9 cellular contexts compared by ENCODE assay signal in genomic region chr4:131644619-131645018, GRCh38.
A peak's percentile ranks its signal among the peaks of the same experiment; 100 is the strongest.
DNase-seq lines count a peak whose midpoint lies in the region; ATAC-seq and TF ChIP-seq lines count a peak whose summit lies in the region.
"Had no signal": no experiment of that assay in that cellular context is flagged by ENCODE, and none has a peak within 500 bp of the region (broad histone marks: within the 10 kb centered on the region; RNA-seq: fewer than 3 reads in every experiment).

No MANE protein-coding gene starts in this region.

- H2AFZ ChIP-seq in HCT116 (ENCODE audit: low read depth, low read length, poor library complexity, severe bottlenecking) (peak overlapping the region; percentile 24), SK-N-SH (ENCODE audit: low read depth) (no peak overlapping the region)

- CTCF ChIA-PET in HCT116 (lab: Charles Lee) (interaction anchor here (1.0 to 2.1 kb wide), 2 partner anchors 548 to 552 kb away, joined by 5 to 9 read pairs; no protein-coding TSS in a partner anchor), SK-N-SH (lab: Yijun Ruan, JAX) (no interaction called here)

- intact Hi-C loops in HCT116 (cut with micrococcal nuclease) = loop anchor here (5.0 kb wide), 1 partner anchor 547 kb away; no protein-coding TSS in a partner anchor

- H3K36me3 ChIP-seq in HCT116 (ENCODE audit: control insufficient read depth in 1 of 2, insufficient read depth in 2 of 2, low read length in 2 of 2) = no peaks in the 10 kb centered on the region
- H3K36me3 ChIP-seq in SK-N-SH (replicated peaks in 1 of 2; ENCODE audit: control insufficient read depth in 1 of 2, insufficient read depth in 2 of 2, low read length in 1 of 2) = no peaks in the 10 kb centered on the region

- TF ChIP-seq CTCF in HCT116 (IDR thresholded peaks at IDR 0.05 in 2 of 3, conservative IDR thresholded peaks at IDR 0.05 in 1 of 3; ENCODE audit: borderline replicate concordance in 1 of 3, insufficient read depth in 1 of 3, low read depth in 2 of 3, low read length in 2 of 3) = peak; percentile 32 to 64 (median 59); a peak in 5 of 6 replicates
- peak; percentile 74 for TF ChIP-seq CTCF in SK-N-SH (IDR thresholded peaks at IDR 0.05)
- no peak for TF ChIP-seq CTCF in glutamatergic neuron (IDR thresholded peaks at IDR 0.05; ENCODE audit: partially characterized antibody, unreplicated experiment)

- H3K4me3 ChIP-seq in HCT116 (replicated peaks in 1 of 2; ENCODE audit: low read depth in 1 of 2, low read length in 2 of 2) (no peak overlapping the region), SK-N-SH (ENCODE audit: low read depth in 2 of 2, low read length in 1 of 2) (no peak overlapping the region; a peak in 1 of 4 replicates)

- DNase-seq in ACHN = peak; percentile 38
- DNase-seq in HCT116 (ENCODE audit: low read depth, low spot score) = peak; percentile 35
- peak; percentile 2 for DNase-seq in SK-N-SH
- peak; percentile 49 for DNase-seq in glutamatergic neuron
- no peak for DNase-seq in NCI-H1436 treated with DMSO at 0.1 percent for 48 hours (lab: John Stamatoyannopoulos, UW)
- DNase-seq in NAMALWA (ENCODE audit: low spot score) = no peak
- DNase-seq: T-helper 1 cell had no signal

- TF ChIP-seq POLR2A in HCT116 (IDR thresholded peaks at IDR 0.05; ENCODE audit: borderline replicate concordance, extremely low read depth, insufficient read depth, insufficient read length) = no peak

- ATAC-seq in HCT116 (peak; percentile 81), GM18868 (IDR thresholded peaks at IDR 0.05; ENCODE audit: unreplicated experiment) (no peak), GM21529 (IDR thresholded peaks at IDR 0.05; ENCODE audit: unreplicated experiment) (no peak)

- TF ChIP-seq RAD21 in HCT116 (IDR thresholded peaks at IDR 0.05; ENCODE audit: low read depth) = peak; percentile 69
- peak; percentile 74 for TF ChIP-seq RAD21 in SK-N-SH (IDR thresholded peaks at IDR 0.05; ENCODE audit: low read length)

- RAD21 ChIA-PET in HCT116 (lab: Charles Lee; ENCODE audit: low non-redundant PET in 1 of 2, low total read pairs in 2 of 2, uncharacterized antibody in 2 of 2, unreplicated experiment in 2 of 2) = no interaction called here

- H3K27me3 Mint-ChIP-seq in glutamatergic neuron (ENCODE audit: unreplicated experiment) = peaks cover 2% of the 10 kb centered on the region

- no peak for TF ChIP-seq EP300 in SK-N-SH (IDR thresholded peaks at IDR 0.05; ENCODE audit: borderline replicate concordance in 1 of 2, low read depth in 1 of 2, low read length in 1 of 2)

- H3K27ac Mint-ChIP-seq in glutamatergic neuron (ENCODE audit: unreplicated experiment) = no peak overlapping the region

- H3K27me3 ChIP-seq in HCT116 (ENCODE audit: insufficient read depth, low read length) (no peaks in the 10 kb centered on the region), SK-N-SH (ENCODE audit: insufficient read depth) (no peaks in the 10 kb centered on the region)

- WGBS in SK-N-SH (ENCODE audit: low lambda C conversion rate) = 0% methylated on average over 1 of the region's 1 CpG

- no peaks in the 10 kb centered on the region for H3K4me1 ChIP-seq in HCT116 (ENCODE audit: control insufficient read depth in 1 of 2, insufficient read depth in 2 of 2, low read length in 2 of 2)
- no peaks in the 10 kb centered on the region for H3K4me1 ChIP-seq in SK-N-SH (ENCODE audit: control insufficient read depth in 1 of 2, insufficient read depth in 2 of 2, low read depth in 1 of 2, low read length in 1 of 2)

- in situ Hi-C loops in ACHN (cut with HindIII; ENCODE audit: low pct_ligation_motif_present, low pct_unique_long_range_greater_than_20kb, low sequenced_read_pairs) = no loop called here

- no peaks in the 10 kb centered on the region for H4K20me1 ChIP-seq in HCT116 (ENCODE audit: insufficient read depth)
- no peaks in the 10 kb centered on the region for H4K20me1 ChIP-seq in SK-N-SH (ENCODE audit: insufficient read depth)

- H3K9ac ChIP-seq in HCT116 (ENCODE audit: low read length) (no peak overlapping the region), SK-N-SH (no peak overlapping the region)

- H3K4me2 ChIP-seq in HCT116 (ENCODE audit: low read length) = no peak overlapping the region
- no peak overlapping the region for H3K4me2 ChIP-seq in SK-N-SH

- no peaks in the 10 kb centered on the region for H3F3A ChIP-seq in SK-N-SH (replicated peaks; ENCODE audit: insufficient read depth)

- H3K79me2 ChIP-seq in HCT116 (ENCODE audit: insufficient read depth, low read length) (no peaks in the 10 kb centered on the region), SK-N-SH (ENCODE audit: insufficient read depth) (no peaks in the 10 kb centered on the region)

- no peaks in the 10 kb centered on the region for H3K9me3 ChIP-seq in HCT116 (ENCODE audit: control insufficient read depth in 1 of 2, insufficient read depth in 1 of 2, low read depth in 1 of 2, low read length in 2 of 2)
- no peaks in the 10 kb centered on the region for H3K9me3 ChIP-seq in SK-N-SH

- no peak overlapping the region for H3K27ac ChIP-seq in HCT116 (ENCODE audit: low read depth, low read length)
- no peak overlapping the region for H3K27ac ChIP-seq in SK-N-SH (ENCODE audit: low read depth in 2 of 2, low read length in 1 of 2)

- H3K36me3 Mint-ChIP-seq in glutamatergic neuron (ENCODE audit: unreplicated experiment) = no peaks in the 10 kb centered on the region

- H3K4me1 Mint-ChIP-seq in glutamatergic neuron (ENCODE audit: low read depth, unreplicated experiment) = no peaks in the 10 kb centered on the region

- BruUV-seq in HCT116 (replicated peaks; lab: Mats Ljungman, UMichigan) = no TSS peak

- H3K9me2 ChIP-seq in HCT116 (ENCODE audit: insufficient read depth) (no peaks in the 10 kb centered on the region), SK-N-SH (no peaks in the 10 kb centered on the region)

- POLR2A ChIA-PET in HCT116 (lab: Charles Lee) = no interaction called here
- POLR2A ChIA-PET in SK-N-SH (lab: Yijun Ruan, JAX) = no interaction called here

- H3K9me3 Mint-ChIP-seq in glutamatergic neuron (ENCODE audit: unreplicated experiment) = no peaks in the 10 kb centered on the region

- no peak overlapping the region for H3K4me3 Mint-ChIP-seq in glutamatergic neuron (ENCODE audit: unreplicated experiment)

TF ChIP-seq in HCT116, 20 proteins besides CTCF, POLR2A, EP300 and RAD21 (continues in another document):
- no peak for TF ChIP-seq ZNF274 (IDR thresholded peaks at IDR 0.05; ENCODE audit: low read depth, low read length)
- no peak for TF ChIP-seq YY1 (IDR thresholded peaks at IDR 0.05; ENCODE audit: extremely low read depth, insufficient replicate concordance, low read depth, low read length)
- TF ChIP-seq EZH2phosphoT487 (IDR thresholded peaks at IDR 0.05; ENCODE audit: borderline replicate concordance) = no peak
- TF ChIP-seq EZH2 (IDR thresholded peaks at IDR 0.05) = no peak
- no peak for TF ChIP-seq CBX3 (IDR thresholded peaks at IDR 0.05; ENCODE audit: low read depth)
- TF ChIP-seq ZBTB33 (IDR thresholded peaks at IDR 0.05; ENCODE audit: extremely low read depth, insufficient replicate concordance, low read length) = no peak
- no peak for TF ChIP-seq POLR2AphosphoS5 (IDR thresholded peaks at IDR 0.05; ENCODE audit: low read depth, low read length)
- no peak for TF ChIP-seq SRF (IDR thresholded peaks at IDR 0.05; ENCODE audit: low read depth)
- no peak for TF ChIP-seq CEBPB (IDR thresholded peaks at IDR 0.05; ENCODE audit: low read depth)

TF ChIP-seq in SK-N-SH, 30 proteins besides CTCF, POLR2A, EP300 and RAD21:
- TF ChIP-seq SIN3A (IDR thresholded peaks at IDR 0.05; ENCODE audit: borderline replicate concordance, low read depth, low read length) (no peak), SMC3 (IDR thresholded peaks at IDR 0.05; ENCODE audit: low read depth, low read length) (peak; percentile 69), MEF2A (IDR thresholded peaks at IDR 0.05; ENCODE audit: borderline replicate concordance, low read depth) (no peak)

Comparison
In these comparisons a context has a peak if more than half of its experiments do, and no peak if none do; other contexts are left out.
1. DNase-seq: peak in ACHN (single experiment), HCT116 (single experiment), SK-N-SH (single experiment) and glutamatergic neuron (single experiment); none in NCI-H1436 treated with DMSO at 0.1 percent for 48 hours (single experiment) and NAMALWA (single experiment).